In the genomic region with DNA sequence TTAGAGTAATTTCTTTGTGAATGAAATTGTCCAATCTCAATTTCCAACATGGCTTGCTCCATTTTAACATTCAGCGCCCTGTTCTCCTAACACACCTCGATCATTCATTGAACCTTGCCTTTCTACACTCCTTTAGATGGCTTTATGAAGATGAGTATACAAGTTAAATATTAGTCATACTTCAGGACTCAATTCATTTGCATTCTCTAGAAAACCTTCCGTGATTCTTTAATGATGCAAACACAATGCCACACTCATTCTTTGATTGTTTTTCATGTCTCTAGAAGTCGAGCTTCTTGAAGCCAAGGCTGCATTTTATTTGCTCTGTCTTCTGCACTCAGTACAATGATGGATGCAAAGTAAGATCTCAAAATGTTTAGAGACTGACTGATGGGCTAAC, we compare ENCODE assay signal across 24 cellular contexts.
"Had no signal": no experiment of that assay in that cellular context is flagged by ENCODE, and none has a peak within 500 bp of the region (broad histone marks: within the 10 kb centered on the region; RNA-seq: fewer than 3 reads in every experiment).

No MANE protein-coding gene starts in this region.

- H3K27ac ChIP-seq: gastroesophageal sphincter, hepatocyte, neutrophil, right lobe of liver, testis, transverse colon had no signal

- H3K4me1 ChIP-seq: gastroesophageal sphincter, right lobe of liver, testis, transverse colon had no signal

- H3K4me3 Mint-ChIP-seq: activated B cell treated with CpG ODN at 0.5 μM for 24 hours; activated CD8-positive, alpha-beta T cell treated with anti-CD3 and anti-CD28 coated beads for 36 hours; activated naive CD8-positive, alpha-beta T cell; activated T-cell treated with anti-CD3 and anti-CD28 coated beads, Interleukin-2, amount 50 U/mL, for 72 hours; mesothelial cell of epicardium; naive B cell; nephron progenitor cell; T-helper 2 cell treated with Interferon-gamma antibody and Interleukin-4, amounts not matched to agents 5 μg/mL and 100 μg/mL, for 36 hours had no signal

- H3K36me3 Mint-ChIP-seq: activated naive CD8-positive, alpha-beta T cell; mesothelial cell of epicardium; naive B cell had no signal

- FAIRE-seq: colon had no signal

- H3K79me2 ChIP-seq: hepatocyte had no signal

- DNase-seq: activated B cell treated with CpG ODN at 0.5 μM for 24 hours; activated CD4-positive, alpha-beta T cell treated with anti-CD3 and anti-CD28 coated beads, Interleukin-2, amount 50 U/mL, for 1 hour; activated CD8-positive, alpha-beta T cell treated with anti-CD3 and anti-CD28 coated beads for 36 hours; activated naive CD4-positive, alpha-beta T cell; activated T-cell treated with anti-CD3 and anti-CD28 coated beads, Interleukin-2, amount 50 U/mL, for 72 hours; anterior cingulate cortex; dermis blood vessel endothelial cell; effector CD4-positive, alpha-beta T cell; islet precursor cell; left colon; naive B cell; nephron progenitor cell; right lobe of liver; stimulated activated CD4-positive, alpha-beta T cell treated with anti-CD3 and anti-CD28 coated beads, Interleukin-4, amount 100 ng/mL, for 1 hour; stimulated activated naive CD8-positive, alpha-beta T cell treated with anti-CD3 and anti-CD28 coated beads, Interleukin-15, Interleukin-2, amounts not matched to agents 100 U/mL and 50 U/mL, for 24 hours; testis; transverse colon had no signal

- H2AFZ ChIP-seq: hepatocyte had no signal

- H3K9me3 ChIP-seq: gastroesophageal sphincter, neutrophil, right lobe of liver, testis, transverse colon had no signal

- H3K4me1 Mint-ChIP-seq: activated B cell treated with CpG ODN at 0.5 μM for 24 hours, mesothelial cell of epicardium, naive B cell, nephron progenitor cell had no signal

- H3K4me3 ChIP-seq: gastroesophageal sphincter, hepatocyte, right lobe of liver, testis, transverse colon had no signal

- H3K27me3 ChIP-seq: gastroesophageal sphincter, hepatocyte, neutrophil, testis, transverse colon had no signal

- H3K36me3 ChIP-seq: gastroesophageal sphincter, neutrophil, right lobe of liver, transverse colon had no signal

- ATAC-seq: activated CD8-positive, alpha-beta T cell treated with anti-CD3 and anti-CD28 coated beads for 36 hours; activated T-cell treated with anti-CD3 and anti-CD28 coated beads, Interleukin-2, amount 50 U/mL, for 72 hours; gastroesophageal sphincter; left colon; right lobe of liver; stimulated activated naive CD8-positive, alpha-beta T cell treated with anti-CD3 and anti-CD28 coated beads, Interleukin-15, Interleukin-2, amounts not matched to agents 100 U/mL and 50 U/mL, for 24 hours had no signal

- H3K4me2 ChIP-seq: hepatocyte had no signal

- H3K27me3 Mint-ChIP-seq: activated B cell treated with CpG ODN at 0.5 μM for 24 hours; activated naive CD8-positive, alpha-beta T cell; naive B cell had no signal

- H3K27ac Mint-ChIP-seq: activated B cell treated with CpG ODN at 0.5 μM for 24 hours; activated CD8-positive, alpha-beta T cell treated with anti-CD3 and anti-CD28 coated beads for 36 hours; activated naive CD8-positive, alpha-beta T cell; activated T-cell treated with anti-CD3 and anti-CD28 coated beads, Interleukin-2, amount 50 U/mL, for 72 hours; mesothelial cell of epicardium; naive B cell; nephron progenitor cell; T-helper 2 cell treated with Interferon-gamma antibody and Interleukin-4, amounts not matched to agents 5 μg/mL and 100 μg/mL, for 36 hours had no signal
